8 cellular contexts compared by ENCODE assay signal in genomic region chr17:63675607-63676539, GRCh38. TPM values are rescaled to one million over a fixed set of nuclear protein-coding genes. Genes with fewer than 3 reads are reported as not detected.
A peak's percentile ranks its signal among the peaks of the same experiment; 100 is the strongest.
DNase-seq lines count a peak whose midpoint lies in the region; ATAC-seq, FAIRE-seq and TF ChIP-seq lines count a peak whose summit lies in the region.

No MANE protein-coding gene starts in this region.

- intact Hi-C loops in pancreas (cut with DNase I) = no loop called here

- H3K9me3 ChIP-seq in pancreas = no peaks in the 10 kb centered on the region

- peak; percentile 97 to 99 (median 98) for ATAC-seq in pancreas
- no peak for ATAC-seq in GM21528 (IDR thresholded peaks at IDR 0.05; ENCODE audit: low FRiP score, unreplicated experiment)

- peak overlapping the region; percentile 67 to 88 (median 78) for H3K27ac ChIP-seq in pancreas

- no peaks in the 10 kb centered on the region for H3K27me3 ChIP-seq in pancreas

- peak overlapping the region in 2 of 4 donors; percentile 4 to 11 for H3K4me3 ChIP-seq in pancreas

- TF ChIP-seq CTCF in pancreas (IDR thresholded peaks at IDR 0.05) (no peak), GM13976 (IDR thresholded peaks at IDR 0.05; ENCODE audit: borderline replicate concordance, control extremely low read depth, extremely low read depth, insufficient read depth, missing control alignments) (no peak)

- in situ Hi-C loops in GM13976 (cut with MboI; ENCODE audit: low sequenced_read_pairs, unreplicated experiment) = no loop called here

- no peaks in the 10 kb centered on the region for H3K36me3 ChIP-seq in pancreas

- H3K4me1 ChIP-seq in pancreas = peaks cover 15 to 24% (median 23%) of the 10 kb centered on the region in 3 donors

- 26 to 31% methylated on average over 6 of the region's 6 CpGs for WGBS in pancreas, 2 donors

- peak; percentile 27 for DNase-seq in DMS79 treated with DMSO at 0.1 percent for 48 hours (lab: John Stamatoyannopoulos, UW)
- no peak for DNase-seq in DMS79 (lab: John Stamatoyannopoulos, UW)
- DNase-seq in SW480 (ENCODE audit: low spot score) = peak; percentile 34
- peak; percentile 58 for DNase-seq in fibroblast of the conjunctiva (ENCODE audit: low read depth)
- DNase-seq in pancreas = peak; percentile 82 to 93 (median 90)
- DNase-seq in NCI-H1694 (lab: John Stamatoyannopoulos, UW) = no peak
- no peak for DNase-seq in GM13976 (ENCODE audit: low spot score)

- no peak for FAIRE-seq in pancreas (lab: Jason Lieb, UNC)

RNA-seq across cellular contexts. Expression of gene LIMD2, which starts 24.1 kb away (rescaled TPM):
- 10 to 100 TPM in 1 of 6 donors, 1 to 10 TPM in 5; 1.4 to 15.9 (median 4.7) TPM for total RNA-seq in pancreas
- 10 to 100 TPM; 10.9 to 16.6 TPM for polyA plus RNA-seq in pancreas

RNA-seq across cellular contexts. Expression of gene MAP3K3, which starts 53.7 kb away (rescaled TPM):
- total RNA-seq in pancreas = 10 to 100 TPM in 3 of 6 donors, 1 to 10 TPM in 3; 8.4 to 21.9 (median 9.9) TPM
- 10 to 100 TPM; 13.4 to 16.9 TPM for polyA plus RNA-seq in pancreas

Comparison
In these comparisons a context has a peak if more than half of its experiments do, and no peak if none do; other contexts are left out.
1. DNase-seq: peak in DMS79 treated with DMSO at 0.1 percent for 48 hours (single experiment), SW480 (single experiment), fibroblast of the conjunctiva (single experiment) and pancreas (6 of 6); none in DMS79 (single experiment), NCI-H1694 (single experiment) and GM13976 (single experiment).